ENCODE assay signal across 8 cellular contexts in the genomic region with DNA sequence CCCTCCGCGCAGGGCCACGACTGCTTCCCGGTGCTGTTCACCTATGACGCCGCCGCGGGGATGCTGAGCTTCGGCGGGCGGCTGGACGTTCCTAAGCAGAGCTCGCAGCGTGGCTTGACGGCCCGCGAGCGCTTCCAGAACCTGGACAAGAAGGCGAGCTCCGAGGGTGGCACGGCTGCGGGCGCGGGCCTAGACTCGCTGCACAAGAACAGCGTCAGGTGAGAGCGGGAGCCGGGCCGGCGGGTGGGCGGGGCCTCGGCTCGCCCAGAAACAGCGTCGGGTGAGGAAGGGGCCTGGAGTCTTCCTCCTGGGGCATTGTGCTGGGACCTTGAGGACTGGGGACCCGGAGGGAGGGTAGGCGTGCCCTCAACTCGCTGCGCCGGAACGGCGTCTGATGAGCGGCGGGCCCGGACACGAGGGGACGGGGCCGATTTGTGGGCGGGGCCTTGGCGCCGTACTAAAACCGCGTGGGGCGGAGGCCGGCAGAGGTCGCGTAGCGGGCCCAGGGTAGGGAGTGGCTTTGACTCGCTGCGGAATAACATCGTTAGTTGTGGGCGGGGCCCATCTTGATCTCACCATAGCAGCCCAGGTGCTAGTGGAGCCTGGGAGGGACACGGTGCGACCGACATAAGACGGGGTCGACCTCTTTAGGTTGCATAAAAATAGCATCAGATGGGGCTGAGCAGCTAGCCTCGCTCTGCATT. TPM values are rescaled to one million over a fixed set of nuclear protein-coding genes. Genes with fewer than 3 reads are reported as not detected.
A peak's percentile ranks its signal among the peaks of the same experiment; 100 is the strongest.
DNase-seq lines count a peak whose midpoint lies in the region; ATAC-seq and TF ChIP-seq lines count a peak whose summit lies in the region.

No MANE protein-coding gene starts in this region.

- TF ChIP-seq POLR2A in heart left ventricle (IDR thresholded peaks at IDR 0.05) (peak in 1 of 2 donors; percentile 52), vagina (IDR thresholded peaks at IDR 0.05) (no peak)

- no peaks in the 10 kb centered on the region for H3K9me3 Mint-ChIP-seq in activated naive CD4-positive, alpha-beta T cell treated with anti-CD3 and anti-CD28 coated beads for 36 hours
- H3K9me3 Mint-ChIP-seq in progenitor cell of endocrine pancreas (ENCODE audit: low read depth) = no peaks in the 10 kb centered on the region

- intact Hi-C loops in activated naive CD4-positive, alpha-beta T cell treated with anti-CD3 and anti-CD28 coated beads for 36 hours (cut with micrococcal nuclease) = loop anchor here (1.0 to 2.0 kb wide), 3 partner anchors 12 to 18 kb away; partner anchors contain the start of genes ARPC1B, BUD31 and PDAP1
- intact Hi-C loops in heart left ventricle (cut with DNase I) (loop anchor here in 2 of 10 donors (1.0 to 2.0 kb wide), 2 partner anchors 15 to 18 kb away; partner anchors contain the start of genes ARPC1B (in 1 of the 2), BUD31 (in 1 of the 2) and PDAP1 (in 1 of the 2)), vagina (cut with DNase I) (no loop called here)

- peaks cover 0 to 21% (median 15%) of the 10 kb centered on the region in 12 donors for H3K4me1 ChIP-seq in heart left ventricle
- H3K4me1 ChIP-seq in vagina = peaks cover 22% of the 10 kb centered on the region

- ATAC-seq in HG03097 (IDR thresholded peaks at IDR 0.05; ENCODE audit: low FRiP score, unreplicated experiment) (peak; percentile 53), heart left ventricle (peak; percentile 73 to 85 (median 82)), HG03196 (IDR thresholded peaks at IDR 0.05; ENCODE audit: unreplicated experiment) (no peak)

- H3K27me3 ChIP-seq in heart left ventricle (no peaks in the 10 kb centered on the region), vagina (no peaks in the 10 kb centered on the region)

- TF ChIP-seq CTCF in RWPE1 (conservative IDR thresholded peaks at IDR 0.05; ENCODE audit: low read depth) = no peak
- peak in 1 of 12 donors; percentile 21 for TF ChIP-seq CTCF in heart left ventricle (IDR thresholded peaks at IDR 0.05)
- no peak for TF ChIP-seq CTCF in progenitor cell of endocrine pancreas (IDR thresholded peaks at IDR 0.05; ENCODE audit: unreplicated experiment)
- TF ChIP-seq CTCF in vagina (IDR thresholded peaks at IDR 0.05) = no peak

- H3K9me3 ChIP-seq in heart left ventricle (no peaks in the 10 kb centered on the region), vagina (no peaks in the 10 kb centered on the region)

- CTCF ChIA-PET in RWPE1 (lab: Yijun Ruan, JAX) = no interaction called here
- CTCF ChIA-PET in activated naive CD4-positive, alpha-beta T cell treated with anti-CD3 and anti-CD28 coated beads for 36 hours (lab: Charles Lee) = interaction anchor here (0.5 to 1.2 kb wide), 3 partner anchors 11 to 27 kb away, joined by 3 to 4 read pairs (median 4); partner anchors contain the start of genes BUD31 and PDAP1

- peak; percentile 90 for DNase-seq in D341Med (ENCODE audit: low spot score)
- DNase-seq in RWPE1 (ENCODE audit: low spot score) = peak; percentile 41
- DNase-seq in activated naive CD4-positive, alpha-beta T cell treated with anti-CD3 and anti-CD28 coated beads for 36 hours = peak; percentile 79
- DNase-seq in heart left ventricle = peak; percentile 79 to 85 (median 83)
- peak; percentile 65 for DNase-seq in progenitor cell of endocrine pancreas (ENCODE audit: low spot score, unreplicated experiment)
- DNase-seq in vagina (ENCODE audit: extremely low spot score in 2 of 2) = no peak

- peak overlapping the region; percentile 63 for H3K4me3 Mint-ChIP-seq in activated naive CD4-positive, alpha-beta T cell treated with anti-CD3 and anti-CD28 coated beads for 36 hours
- H3K4me3 Mint-ChIP-seq in progenitor cell of endocrine pancreas (ENCODE audit: low read depth) = peak overlapping the region; percentile 90

- no peaks in the 10 kb centered on the region for H3K27me3 Mint-ChIP-seq in activated naive CD4-positive, alpha-beta T cell treated with anti-CD3 and anti-CD28 coated beads for 36 hours (ENCODE audit: low read depth)
- H3K27me3 Mint-ChIP-seq in progenitor cell of endocrine pancreas = no peaks in the 10 kb centered on the region

- H3K4me1 Mint-ChIP-seq in activated naive CD4-positive, alpha-beta T cell treated with anti-CD3 and anti-CD28 coated beads for 36 hours (ENCODE audit: low read depth) = peaks cover 20% of the 10 kb centered on the region
- H3K4me1 Mint-ChIP-seq in progenitor cell of endocrine pancreas (ENCODE audit: low read depth) = peaks cover 6% of the 10 kb centered on the region

- H3K27ac ChIP-seq in RWPE1 (peak overlapping the region; percentile 79), heart left ventricle (peak overlapping the region; percentile 12 to 79 (median 66)), vagina (peak overlapping the region; percentile 71)

- POLR2A ChIA-PET in RWPE1 (lab: Yijun Ruan, JAX; ENCODE audit: low non-redundant PET) = interaction anchor here (1.7 kb wide), 1 partner anchor 11 kb away, joined by 3 read pairs; no protein-coding TSS in a partner anchor

- peaks cover 0 to 97% (median 73%) of the 10 kb centered on the region in 9 donors for H3K36me3 ChIP-seq in heart left ventricle
- H3K36me3 ChIP-seq in vagina = peaks cover 0 to 64% of the 10 kb centered on the region in 2 donors

- peak overlapping the region; percentile 85 for H3K27ac Mint-ChIP-seq in activated naive CD4-positive, alpha-beta T cell treated with anti-CD3 and anti-CD28 coated beads for 36 hours
- peak overlapping the region; percentile 98 for H3K27ac Mint-ChIP-seq in progenitor cell of endocrine pancreas

- WGBS in heart left ventricle, 4 donors = 1 to 10% (median 4%) methylated on average over 17 to 68 of the region's 68 CpGs

- H3K4me3 ChIP-seq in heart left ventricle (peak overlapping the region; percentile 27 to 68 (median 57)), vagina (peak overlapping the region; percentile 46 to 54)

- H3K36me3 Mint-ChIP-seq in activated naive CD4-positive, alpha-beta T cell treated with anti-CD3 and anti-CD28 coated beads for 36 hours (ENCODE audit: low read depth) = peaks cover 46% of the 10 kb centered on the region
- peaks cover 6% of the 10 kb centered on the region for H3K36me3 Mint-ChIP-seq in progenitor cell of endocrine pancreas (ENCODE audit: insufficient read depth)

RNA-seq across cellular contexts. Expression of gene PDAP1, which starts 15.6 kb away (rescaled TPM):
- 100 to 1,000 TPM; 169 to 194 TPM for total RNA-seq in activated naive CD4-positive, alpha-beta T cell treated with anti-CD3 and anti-CD28 coated beads for 36 hours
- total RNA-seq in heart left ventricle (100 to 1,000 TPM in 4 of 9 donors, 10 to 100 TPM in 5; 88.7 to 128 (median 98.5) TPM), progenitor cell of endocrine pancreas (128 TPM in 2 replicates), vagina (48.1 TPM)
- 100 to 1,000 TPM; 120 to 309 TPM for polyA plus RNA-seq in heart left ventricle

RNA-seq across cellular contexts. Expression of gene BUD31, which starts 16.0 kb away (rescaled TPM):
- total RNA-seq in activated naive CD4-positive, alpha-beta T cell treated with anti-CD3 and anti-CD28 coated beads for 36 hours = 100 to 1,000 TPM; 160 to 176 TPM
- total RNA-seq in heart left ventricle (10 to 100 TPM; 26.1 to 63.6 (median 38.9) TPM), progenitor cell of endocrine pancreas (97.2 and 102 TPM in 2 replicates), vagina (52.3 TPM)
- polyA plus RNA-seq in heart left ventricle = 10 to 100 TPM; 66.7 to 87.8 TPM

RNA-seq across cellular contexts. Expression of gene ARPC1B, which starts 18.3 kb away (rescaled TPM):
- total RNA-seq in activated naive CD4-positive, alpha-beta T cell treated with anti-CD3 and anti-CD28 coated beads for 36 hours = 100 to 1,000 TPM; 334 to 345 TPM
- total RNA-seq in heart left ventricle = 100 to 1,000 TPM in 2 of 9 donors, 10 to 100 TPM in 7; 17.2 to 142 (median 37.1) TPM
- 100 to 1,000 TPM in 1 of 2 donors, 10 to 100 TPM in 1; 32.7 to 136 TPM for polyA plus RNA-seq in heart left ventricle
- total RNA-seq in progenitor cell of endocrine pancreas = 27.5 and 28.2 TPM in 2 replicates
- 114 TPM for total RNA-seq in vagina

RNA-seq across cellular contexts. Expression of gene PTCD1, which starts 45.8 kb away (rescaled TPM):
- 1 to 10 TPM; 3.5 to 5.1 TPM for total RNA-seq in activated naive CD4-positive, alpha-beta T cell treated with anti-CD3 and anti-CD28 coated beads for 36 hours
- total RNA-seq in heart left ventricle (1 to 10 TPM; 2.1 to 9.0 (median 3.9) TPM), progenitor cell of endocrine pancreas (12.0 and 16.8 TPM in 2 replicates), vagina (6.1 TPM)
- 1 to 10 TPM; 3.3 to 3.7 TPM for polyA plus RNA-seq in heart left ventricle

RNA-seq across cellular contexts. Expression of gene CPSF4, which starts 45.9 kb away (rescaled TPM):
- 10 to 100 TPM; 70.6 to 73.5 TPM for total RNA-seq in activated naive CD4-positive, alpha-beta T cell treated with anti-CD3 and anti-CD28 coated beads for 36 hours
- total RNA-seq in heart left ventricle (10 to 100 TPM; 12.7 to 24.8 (median 16.4) TPM), progenitor cell of endocrine pancreas (77.4 and 86.9 TPM in 2 replicates), vagina (23.8 TPM)
- polyA plus RNA-seq in heart left ventricle = 10 to 100 TPM; 14.1 to 24.3 TPM

Comparison
In these comparisons a context has a peak if more than half of its experiments do, and no peak if none do; other contexts are left out.
1. DNase-seq: peak in D341Med (single experiment), RWPE1 (single experiment), activated naive CD4-positive, alpha-beta T cell treated with anti-CD3 and anti-CD28 coated beads for 36 hours (single experiment), heart left ventricle (5 of 5) and progenitor cell of endocrine pancreas (single experiment); none in vagina (0 of 2).
2. Peak in every context shown above with its lines, with median percentiles within 50 percentile points of each other: H3K27ac ChIP-seq.